23 cellular contexts compared by ENCODE assay signal in genomic region chr9:127207734-127208410, GRCh38.
"Had no signal": no experiment of that assay in that cellular context is flagged by ENCODE, and none has a peak within 500 bp of the region (broad histone marks: within the 10 kb centered on the region; RNA-seq: fewer than 3 reads in every experiment).

No MANE protein-coding gene starts in this region.

- H3K36me3 ChIP-seq: esophagus squamous epithelium, prostate gland, thoracic aorta, tibial nerve, upper lobe of left lung, uterus had no signal

- H3K27me3 ChIP-seq: esophagus squamous epithelium, hepatocyte, tibial nerve, upper lobe of left lung, uterus had no signal

- H3K9ac ChIP-seq: parathyroid adenoma had no signal

- H3K4me3 ChIP-seq: esophagus squamous epithelium, hepatocyte, prostate gland, skin epidermis, thoracic aorta, tibial nerve, upper lobe of left lung, uterus had no signal

- H3K9me3 ChIP-seq: esophagus squamous epithelium, prostate gland, thoracic aorta, tibial nerve, upper lobe of left lung, uterus had no signal

- ATAC-seq: effector memory CD8-positive, alpha-beta T cell; left lobe of liver; naive thymus-derived CD8-positive, alpha-beta T cell; right cardiac atrium; stimulated activated naive B cell treated with anti-CD40 and anti-IgM and Interleukin-4, amounts not matched to agents 10 μg/mL and 1 μg/mL and 100 μg/mL, for 72 hours had no signal

- H3K27ac ChIP-seq: esophagus squamous epithelium, hepatocyte, parathyroid adenoma, prostate gland, skin epidermis, thoracic aorta, tibial nerve, upper lobe of left lung had no signal

- H3K4me1 ChIP-seq: parathyroid adenoma, prostate gland, uterus had no signal

- H2AFZ ChIP-seq: hepatocyte, parathyroid adenoma had no signal

- DNase-seq: cortex of kidney; effector memory CD8-positive, alpha-beta T cell; erythroblast; esophagus squamous epithelium; foreskin melanocyte; kidney; mammary epithelial cell; mesendoderm; midbrain; naive thymus-derived CD8-positive, alpha-beta T cell; stimulated activated CD4-positive, alpha-beta T cell treated with anti-CD3 and anti-CD28 coated beads, Interleukin-15, amount 100 ng/mL, for 24 hours; stimulated activated CD4-positive, alpha-beta T cell treated with anti-CD3 and anti-CD28 coated beads, Interleukin-2, amount 100 ng/mL, for 48 hours; stimulated activated naive B cell treated with anti-CD40 and anti-IgM and Interleukin-4, amounts not matched to agents 10 μg/mL and 1 μg/mL and 100 μg/mL, for 72 hours had no signal

- H3K4me2 ChIP-seq: hepatocyte had no signal
